In genomic region chr1:36396359-36396758, GRCh38 we compare ENCODE assay signal across 11 cellular contexts. TPM values are rescaled to one million over a fixed set of nuclear protein-coding genes. Genes with fewer than 3 reads are reported as not detected.
DNase-seq lines count a peak whose midpoint lies in the region; ATAC-seq, FAIRE-seq and TF ChIP-seq lines count a peak whose summit lies in the region.
"Had no signal": no experiment of that assay in that cellular context is flagged by ENCODE, and none has a peak within 500 bp of the region (broad histone marks: within the 10 kb centered on the region; RNA-seq: fewer than 3 reads in every experiment).

No MANE protein-coding gene starts in this region.

- H2AFZ ChIP-seq in GM12878 (ENCODE audit: control insufficient read depth, low read depth, low read length): peak overlapping the region; percentile 34; the same call in 1 of the 2 replicates

- H3K27me3 Mint-ChIP-seq in neural crest cell (ENCODE audit: low read depth): no peaks in the 10 kb centered on the region

- peak overlapping the region; percentile 78 to 97 (median 89) for H3K4me2 ChIP-seq in BLaER1 treated with 17β-estradiol and CSF1 and Interleukin-3, amounts not matched to agents 10 nM and 100 nM
- peak overlapping the region; percentile 93 for H3K4me2 ChIP-seq in GM12878 (ENCODE audit: control insufficient read depth, insufficient read depth)

- peaks cover 0 to 18% (median 0%) of the 10 kb centered on the region in 11 experiments; a peak in 2 of 22 replicates for H4K20me1 ChIP-seq in BLaER1 treated with 17β-estradiol and CSF1 and Interleukin-3, amounts not matched to agents 10 nM and 100 nM
- no peaks in the 10 kb centered on the region for H4K20me1 ChIP-seq in GM12878 (ENCODE audit: control insufficient read depth, insufficient read depth)

- SMC1A ChIA-PET in GM12878 (lab: Charles Lee; ENCODE audit: uncharacterized antibody, unreplicated experiment): interaction anchor here (0.9 to 3.8 kb wide), 7 partner anchors 9 to 234 kb away, joined by 4 to 36 read pairs (median 6); no protein-coding TSS in a partner anchor

- peak overlapping the region; percentile 81 for H3K27ac Mint-ChIP-seq in neural crest cell (ENCODE audit: unreplicated experiment)

- no peaks in the 10 kb centered on the region for H3K9me3 Mint-ChIP-seq in neural crest cell

- no peaks in the 10 kb centered on the region for H3K27me3 ChIP-seq in BLaER1 treated with 17β-estradiol and CSF1 and Interleukin-3, amounts not matched to agents 10 nM and 100 nM
- H3K27me3 ChIP-seq in GM12878 (replicated peaks in 1 of 2; ENCODE audit: control insufficient read depth in 2 of 2, insufficient read depth in 2 of 2, low read length in 1 of 2) (no peaks in the 10 kb centered on the region), brain microvascular endothelial cell (replicated peaks) (no peaks in the 10 kb centered on the region), vagina (no peaks in the 10 kb centered on the region)

- H3K4me1 Mint-ChIP-seq in neural crest cell: peaks cover 31% of the 10 kb centered on the region

- TF ChIP-seq CTCF in HFF-Myc (IDR thresholded peaks at IDR 0.05; ENCODE audit: low read depth, low read length, missing control alignments) (no peak), GM12878 (IDR thresholded peaks at IDR 0.05 in 2 of 3, conservative IDR thresholded peaks at IDR 0.05 in 1 of 3; ENCODE audit: control insufficient read depth in 2 of 3, extremely low read depth in 1 of 3, insufficient read depth in 1 of 3, low read depth in 3 of 3, low read length in 3 of 3) (no peak), neural crest cell (conservative IDR thresholded peaks at IDR 0.05) (no peak), brain microvascular endothelial cell (IDR thresholded peaks at IDR 0.05; ENCODE audit: low read depth, low read length, missing control alignments) (no peak), vagina (IDR thresholded peaks at IDR 0.05) (no peak)

- H3K9ac ChIP-seq in BLaER1 treated with 17β-estradiol and CSF1 and Interleukin-3, amounts not matched to agents 10 nM and 100 nM: peak overlapping the region; percentile 82 to 92 (median 86); a peak in 16 of 22 replicates
- peak overlapping the region; percentile 56 for H3K9ac ChIP-seq in GM12878 (ENCODE audit: control insufficient read depth, insufficient read depth, low read length)

- POLR2A ChIA-PET in GM12878 (lab: Charles Lee): interaction anchor here (0.7 to 5.8 kb wide), 8 partner anchors 9 to 234 kb away, joined by 3 to 79 read pairs (median 5); partner anchors contain the start of genes STK40 and THRAP3

- no peak for FAIRE-seq in GM12878 (lab: Jason Lieb, UNC)

- peak overlapping the region; percentile 96 for H3K4me3 Mint-ChIP-seq in neural crest cell

- peaks cover 28% of the 10 kb centered on the region for H3K79me2 ChIP-seq in GM12878 (ENCODE audit: control insufficient read depth, insufficient read depth, low read length)

- no peak for DNase-seq in HFF-Myc (ENCODE audit: extremely low read depth, low read depth)
- DNase-seq in GM12878 (ENCODE audit: low read depth, low spot score): no peak
- no peak for DNase-seq in neural crest cell (ENCODE audit: low read depth, low spot score)
- no peak for DNase-seq in DMS53 treated with DMSO at 0.1 percent for 48 hours (lab: John Stamatoyannopoulos, UW; ENCODE audit: unreplicated experiment)
- DNase-seq in brain microvascular endothelial cell: no peak
- no peak for DNase-seq in NCI-H524 (lab: John Stamatoyannopoulos, UW)
- no peak for DNase-seq in vagina (ENCODE audit: extremely low spot score in 2 of 2)
- DNase-seq: activated CD8-positive, alpha-beta memory T cell treated with anti-CD3 and anti-CD28 coated beads, Interleukin-2, amount 50 U/mL, for 48 hours; effector CD4-positive, alpha-beta T cell; NCI-H1105 had no signal

- H3K36me3 ChIP-seq in BLaER1 treated with 17β-estradiol and CSF1 and Interleukin-3, amounts not matched to agents 10 nM and 100 nM: peaks cover 28 to 31% (median 30%) of the 10 kb centered on the region in 11 experiments
- H3K36me3 ChIP-seq in GM12878 (ENCODE audit: control insufficient read depth in 2 of 2, insufficient read depth in 2 of 2, low read length in 1 of 2) (peaks cover 0 to 11% of the 10 kb centered on the region in 2 experiments; a peak in 3 of 4 replicates), brain microvascular endothelial cell (replicated peaks) (peaks cover 22% of the 10 kb centered on the region), vagina (peaks cover 0 to 16% of the 10 kb centered on the region in 2 donors)

- TF ChIP-seq RAD21 in GM12878 (IDR thresholded peaks at IDR 0.05; ENCODE audit: insufficient read depth, low read depth, low read length): no peak

- CTCF ChIA-PET in GM12878 (lab: Yijun Ruan, JAX): interaction anchor here (1.6 to 3.4 kb wide), 3 partner anchors 9 to 68 kb away, joined by 3 to 25 read pairs (median 15); partner anchors contain the start of gene MRPS15

- H3K9me3 ChIP-seq in BLaER1 treated with 17β-estradiol and CSF1 and Interleukin-3, amounts not matched to agents 10 nM and 100 nM (replicated peaks in 1 of 11): peaks cover 0 to 7% (median 4%) of the 10 kb centered on the region in 11 experiments; a peak in 19 of 22 replicates
- H3K9me3 ChIP-seq in GM12878 (replicated peaks; ENCODE audit: control insufficient read depth, insufficient read depth, low read length) (peaks cover 2% of the 10 kb centered on the region; the same call in 2 of the 3 replicates), vagina (no peaks in the 10 kb centered on the region)

- in situ Hi-C loops in GM12878 (cut with MboI) (no loop called here), brain microvascular endothelial cell (cut with HindIII; ENCODE audit: low pct_ligation_motif_present, low sequenced_read_pairs) (no loop called here)

- peaks cover 3% of the 10 kb centered on the region for H3K36me3 Mint-ChIP-seq in neural crest cell (ENCODE audit: low read depth)

- no TSS peak for BruUV-seq in GM12878 (replicated peaks; lab: Mats Ljungman, UMichigan)

- WGBS in GM12878 (ENCODE audit: insufficient coverage, insufficient replicate concordance, low lambda C conversion rate, missing lambda C conversion rate): 26% methylated on average over 6 of the region's 6 CpGs

- RAD21 ChIA-PET in GM12878 (lab: Charles Lee; ENCODE audit: unreplicated experiment): interaction anchor here (1.7 to 2.1 kb wide), 3 partner anchors 9 to 208 kb away, joined by 4 to 20 read pairs (median 12); no protein-coding TSS in a partner anchor

- intact Hi-C loops in GM12878 (cut with micrococcal nuclease; ENCODE audit: unreplicated experiment) (no loop called here), vagina (cut with DNase I) (no loop called here)

- H3K4me1 ChIP-seq in BLaER1 treated with 17β-estradiol and CSF1 and Interleukin-3, amounts not matched to agents 10 nM and 100 nM: peaks cover 19 to 48% (median 22%) of the 10 kb centered on the region in 10 experiments
- H3K4me1 ChIP-seq in GM12878 (ENCODE audit: control insufficient read depth, insufficient read depth, low read length): peaks cover 25% of the 10 kb centered on the region
- H3K4me1 ChIP-seq in vagina: peaks cover 16% of the 10 kb centered on the region

- peak overlapping the region in 9 of 10 experiments; percentile 73 to 90 (median 82); a peak in 11 of 20 replicates for H3K4me3 ChIP-seq in BLaER1 treated with 17β-estradiol and CSF1 and Interleukin-3, amounts not matched to agents 10 nM and 100 nM
- H3K4me3 ChIP-seq in HFF-Myc (replicated peaks; ENCODE audit: low read depth, low read length) (peak overlapping the region; percentile 97), GM12878 (peak overlapping the region; percentile 94; the same call in 1 of the 2 replicates), brain microvascular endothelial cell (ENCODE audit: low read depth, low read length) (no peak overlapping the region), vagina (no peak overlapping the region)

- ATAC-seq in GM12878: peak; percentile 27

- TF ChIP-seq POLR2A in GM12878 (IDR thresholded peaks at IDR 0.05; ENCODE audit: low read depth, low read length): no peak
- no peak for TF ChIP-seq POLR2A in vagina (IDR thresholded peaks at IDR 0.05)

- H3K27ac ChIP-seq in BLaER1 treated with 17β-estradiol and CSF1 and Interleukin-3, amounts not matched to agents 10 nM and 100 nM: peak overlapping the region in 1 of 11 experiments; percentile 84; a peak in 2 of 22 replicates
- peak overlapping the region; percentile 52 for H3K27ac ChIP-seq in GM12878 (ENCODE audit: control insufficient read depth, insufficient read depth)
- H3K27ac ChIP-seq in brain microvascular endothelial cell: no peak overlapping the region
- H3K27ac ChIP-seq in vagina: no peak overlapping the region

- no peak for TF ChIP-seq EP300 in GM12878 (IDR thresholded peaks at IDR 0.05; ENCODE audit: borderline replicate concordance in 1 of 2, control insufficient read depth in 1 of 2, low read depth in 2 of 2, low read length in 2 of 2)

RNA-seq across cellular contexts. Expression of gene LSM10, which starts 1.3 kb away (rescaled TPM):
- 4.2 and 6.5 TPM in 2 replicates for total RNA-seq in GM12878 (2013; cell fraction: nucleolus; rRNA removed)
- total RNA-seq in GM12878 (2014; rRNA removed) (43.3 and 48.3 TPM in 2 replicates), GM12878 (2014; rRNA removed; fragmentation: Illumina TruSeq; extraction: Trizol) (11.9 and 13.1 TPM in 2 replicates), GM12878 (2021) (53.6 and 56.6 TPM in 2 replicates), neural crest cell (48.1 and 48.4 TPM in 2 replicates), vagina (45.2 TPM)
- polyA plus RNA-seq in GM12878 (2011; ENCODE audit: low read depth): 39.7 TPM
- polyA plus RNA-seq in GM12878 (2011; rRNA removed) (35.3 and 58.4 TPM in 2 replicates), GM12878 (2014; fragmentation: Illumina TruSeq; extraction: Trizol) (34.1 and 68.0 TPM in 2 replicates), GM12878 (2014; fragmentation: Nextera tagmentation; extraction: Ambion mirVana) (10 to 100 TPM; 26.6 to 36.0 TPM), GM12878 (2014; rRNA removed) (99.8 and 103 TPM in 2 replicates), GM12878 (2016; fragmentation: Nextera tagmentation; extraction: Ambion mirVana) (10 to 100 TPM; 85.9 to 97.3 TPM)
- polyA plus RNA-seq in GM12878 (2011; cell fraction: cytosol; rRNA removed): 70.9 and 107 TPM in 2 replicates
- 31.8 and 32.9 TPM in 2 replicates for polyA plus RNA-seq in GM12878 (2011; cell fraction: nucleus; rRNA removed)
- polyA plus RNA-seq in GM12878 (2012): 42.3 and 45.0 TPM in 2 replicates
- 38.8 and 41.3 TPM in 2 replicates for polyA minus RNA-seq in GM12878 (2011; rRNA and poly(A)+ RNA removed)
- 10.7 and 23.7 TPM in 2 replicates for polyA minus RNA-seq in GM12878 (2011; cell fraction: cytosol; rRNA and poly(A)+ RNA removed)
- polyA minus RNA-seq in GM12878 (2011; cell fraction: nucleus; rRNA and poly(A)+ RNA removed): 11.6 and 17.0 TPM in 2 replicates

RNA-seq across cellular contexts. Expression of gene STK40, which starts 10.6 kb away (rescaled TPM):
- total RNA-seq in GM12878 (2013; cell fraction: nucleolus; rRNA removed): 12.2 and 12.4 TPM in 2 replicates
- total RNA-seq in GM12878 (2014; rRNA removed): 26.5 and 30.1 TPM in 2 replicates
- total RNA-seq in GM12878 (2014; rRNA removed; fragmentation: Illumina TruSeq; extraction: Trizol): 13.6 and 14.3 TPM in 2 replicates
- total RNA-seq in GM12878 (2021): 51.0 and 57.0 TPM in 2 replicates
- polyA plus RNA-seq in GM12878 (2011; ENCODE audit: low read depth): 11.9 TPM
- polyA plus RNA-seq in GM12878 (2011; rRNA removed): 17.2 and 29.0 TPM in 2 replicates
- polyA plus RNA-seq in GM12878 (2011; cell fraction: cytosol; rRNA removed): 22.6 and 24.0 TPM in 2 replicates
- 20.1 and 24.6 TPM in 2 replicates for polyA plus RNA-seq in GM12878 (2011; cell fraction: nucleus; rRNA removed)
- polyA plus RNA-seq in GM12878 (2012): 27.7 and 29.5 TPM in 2 replicates
- 11.6 and 28.4 TPM in 2 replicates for polyA plus RNA-seq in GM12878 (2014; fragmentation: Illumina TruSeq; extraction: Trizol)
- 1 to 10 TPM in 1 of 2 experiments, under 1 TPM in 1; 0.27 to 2.1 TPM for polyA plus RNA-seq in GM12878 (2014; fragmentation: Nextera tagmentation; extraction: Ambion mirVana)
- 37.0 and 40.6 TPM in 2 replicates for polyA plus RNA-seq in GM12878 (2014; rRNA removed)
- polyA plus RNA-seq in GM12878 (2016; fragmentation: Nextera tagmentation; extraction: Ambion mirVana): 10 to 100 TPM; 39.8 to 41.7 TPM
- polyA minus RNA-seq in GM12878 (2011; rRNA and poly(A)+ RNA removed): 22.2 and 22.4 TPM in 2 replicates
- 7.1 and 7.5 TPM in 2 replicates for polyA minus RNA-seq in GM12878 (2011; cell fraction: cytosol; rRNA and poly(A)+ RNA removed)
- 3.3 and 5.7 TPM in 2 replicates for polyA minus RNA-seq in GM12878 (2011; cell fraction: nucleus; rRNA and poly(A)+ RNA removed)
- total RNA-seq in neural crest cell: 77.5 and 80.1 TPM in 2 replicates
- 35.4 TPM for total RNA-seq in vagina

RNA-seq across cellular contexts. Expression of gene OSCP1, which starts 53.9 kb away (rescaled TPM):
- 0.76 and 2.5 TPM in 2 replicates for total RNA-seq in GM12878 (2013; cell fraction: nucleolus; rRNA removed)
- 1.9 and 2.8 TPM in 2 replicates for total RNA-seq in GM12878 (2014; rRNA removed)
- total RNA-seq in GM12878 (2014; rRNA removed; fragmentation: Illumina TruSeq; extraction: Trizol): 1.7 and 2.2 TPM in 2 replicates
- 1.5 and 3.1 TPM in 2 replicates for total RNA-seq in GM12878 (2021)
- polyA plus RNA-seq in GM12878 (2011; ENCODE audit: low read depth): 2.8 TPM
- 1.9 and 3.0 TPM in 2 replicates for polyA plus RNA-seq in GM12878 (2011; rRNA removed)
- polyA plus RNA-seq in GM12878 (2011; cell fraction: cytosol; rRNA removed): 1.3 and 1.5 TPM in 2 replicates
- polyA plus RNA-seq in GM12878 (2011; cell fraction: nucleus; rRNA removed): 0.75 and 1.5 TPM in 2 replicates
- polyA plus RNA-seq in GM12878 (2012): 1.9 and 2.3 TPM in 2 replicates
- 1.8 and 1.9 TPM in 2 replicates for polyA plus RNA-seq in GM12878 (2014; fragmentation: Illumina TruSeq; extraction: Trizol)
- 1 to 10 TPM; 5.5 to 5.9 TPM for polyA plus RNA-seq in GM12878 (2014; fragmentation: Nextera tagmentation; extraction: Ambion mirVana)
- polyA plus RNA-seq in GM12878 (2014; rRNA removed): 3.0 and 4.4 TPM in 2 replicates
- 1 to 10 TPM; 3.3 to 4.1 TPM for polyA plus RNA-seq in GM12878 (2016; fragmentation: Nextera tagmentation; extraction: Ambion mirVana)
- 1.2 and 2.9 TPM in 2 replicates for polyA minus RNA-seq in GM12878 (2011; rRNA and poly(A)+ RNA removed)
- polyA minus RNA-seq in GM12878 (2011; cell fraction: cytosol; rRNA and poly(A)+ RNA removed): not detected in 2 replicates
- 1.1 and 2.1 TPM in 2 replicates for polyA minus RNA-seq in GM12878 (2011; cell fraction: nucleus; rRNA and poly(A)+ RNA removed)
- 10.5 and 11.5 TPM in 2 replicates for total RNA-seq in neural crest cell
- 5.2 TPM for total RNA-seq in vagina

Comparison
In these comparisons a context has a peak if more than half of its experiments do, and no peak if none do; other contexts are left out.
1. H3K4me3 ChIP-seq: peak in BLaER1 treated with 17β-estradiol and CSF1 and Interleukin-3, amounts not matched to agents 10 nM and 100 nM (9 of 10), HFF-Myc (single experiment) and GM12878 (single experiment); none in brain microvascular endothelial cell (single experiment) and vagina (0 of 2).